1 cellular context compared by ENCODE assay signal in genomic region chr1:226820935-226821718, GRCh38.
TF ChIP-seq lines count a peak whose summit lies in the region.

No MANE protein-coding gene starts in this region.

TF ChIP-seq in HepG2, 621 proteins besides CTCF, POLR2A, EP300 and RAD21 (continued from another document):
- TF ChIP-seq ZNF747 (CRISPR knock-in tag; IDR thresholded peaks at IDR 0.05; ENCODE audit: borderline replicate concordance) (no peak), PHF5A (CRISPR knock-in tag; IDR thresholded peaks at IDR 0.05; ENCODE audit: low read depth, unreplicated experiment) (no peak)
